Comparison of ENCODE assay signal across 8 cellular contexts in genomic region chr6:109440325-109441068, GRCh38. TPM values are rescaled to one million over a fixed set of nuclear protein-coding genes. Genes with fewer than 3 reads are reported as not detected.
DNase-seq lines count a peak whose midpoint lies in the region; ATAC-seq and TF ChIP-seq lines count a peak whose summit lies in the region.

Gene PPIL6, minus strand, starts transcription at chr6:109440628. Its CDS starts 38 bp downstream, at chr6:109440590.
Gene SMPD2, plus strand, starts transcription at chr6:109440724. Its CDS starts 398 bp downstream, at chr6:109441122.

- no peaks in the 10 kb centered on the region for H3K27me3 ChIP-seq in neuron (ENCODE audit: insufficient read depth, low read length)

- H2AFZ ChIP-seq in neuron (ENCODE audit: low read depth, low read length), result peak within 1 kb of the TSS; percentile 97

- peaks cover 10% of the 10 kb centered on the region for H3K4me1 ChIP-seq in neuron (ENCODE audit: insufficient read depth, low read length)

- TF ChIP-seq CTCF in foreskin fibroblast (IDR thresholded peaks at IDR 0.05; ENCODE audit: low read depth, low read length), result peak; percentile 18

- DNase-seq in Daoy (ENCODE audit: low read depth) (peak; percentile 92), RPMI8226 (peak; percentile 82), activated gamma-delta T cell (lab: John Stamatoyannopoulos, UW) (peak; percentile 76), foreskin fibroblast (peak; percentile 90 to 98), stromal cell of bone marrow (ENCODE audit: low read depth) (peak; percentile 85)

- peak; percentile 88 for ATAC-seq in GM21619 (IDR thresholded peaks at IDR 0.05; ENCODE audit: unreplicated experiment)

- peaks cover 19% of the 10 kb centered on the region for H3K36me3 ChIP-seq in neuron (ENCODE audit: insufficient read depth, low read length)

- H3K9me3 ChIP-seq in neuron (ENCODE audit: low read length), result no peaks in the 10 kb centered on the region

- TF ChIP-seq RAD21 in Ishikawa (IDR thresholded peaks at IDR 0.05; ENCODE audit: low read depth), result 0 out of 2 replicates have a peak, but pooled peaks have one; percentile 1

- TF ChIP-seq EP300 in Ishikawa (IDR thresholded peaks at IDR 0.05; ENCODE audit: borderline replicate concordance), result no peak

- H3K4me3 ChIP-seq in foreskin fibroblast (ENCODE audit: low read depth in 1 of 2, low read length in 2 of 2) (peak within 1 kb of the TSS; percentile 78 to 92), neuron (ENCODE audit: low read length) (peak within 1 kb of the TSS; percentile 96)

TF ChIP-seq in Ishikawa, 13 proteins besides CTCF, POLR2A, EP300 and RAD21:
- TF ChIP-seq NFIC (IDR thresholded peaks at IDR 0.05) (0 out of 2 replicates have a peak, but pooled peaks have one; percentile 17), TEAD4 (IDR thresholded peaks at IDR 0.05) (no peak), USF1 (IDR thresholded peaks at IDR 0.05) (no peak), TAF1 (IDR thresholded peaks at IDR 0.05; ENCODE audit: low read depth) (peak; percentile 45; the same call in 1 of the 2 replicates), CEBPB (IDR thresholded peaks at IDR 0.05) (no peak), FOXM1 (IDR thresholded peaks at IDR 0.05; ENCODE audit: borderline replicate concordance, low read depth) (no peak), ZBTB7A (IDR thresholded peaks at IDR 0.05; ENCODE audit: low read depth) (peak; percentile 44; the same call in 1 of the 2 replicates), YY1 (IDR thresholded peaks at IDR 0.05; ENCODE audit: low read depth) (peak; percentile 82), MAX (IDR thresholded peaks at IDR 0.05) (peak; percentile 92), CREB1 (IDR thresholded peaks at IDR 0.05; ENCODE audit: low read depth) (peak; percentile 17; the same call in 1 of the 2 replicates), EGR1 (IDR thresholded peaks at IDR 0.05) (peak; percentile 51)
TF ChIP-seq in Ishikawa: peak in this region for 7.

RNA-seq across cellular contexts. Expression of gene PPIL6, which starts in this region (rescaled TPM):
- total RNA-seq in Daoy (2014; rRNA removed; shearing (Covaris generic)), result 3.8 and 4.5 TPM in 2 replicates

RNA-seq across cellular contexts. Expression of gene SMPD2, which starts in this region (rescaled TPM):
- total RNA-seq in Daoy (2014; rRNA removed; shearing (Covaris generic)), result 10.1 and 13.5 TPM in 2 replicates

Comparison
In these comparisons a context has a peak if more than half of its experiments do, and no peak if none do; other contexts are left out.
1. Peak in every context shown above with its lines: DNase-seq, ATAC-seq and H3K4me3 ChIP-seq.